Comparison of ENCODE assay signal across 36 cellular contexts in the genomic region with DNA sequence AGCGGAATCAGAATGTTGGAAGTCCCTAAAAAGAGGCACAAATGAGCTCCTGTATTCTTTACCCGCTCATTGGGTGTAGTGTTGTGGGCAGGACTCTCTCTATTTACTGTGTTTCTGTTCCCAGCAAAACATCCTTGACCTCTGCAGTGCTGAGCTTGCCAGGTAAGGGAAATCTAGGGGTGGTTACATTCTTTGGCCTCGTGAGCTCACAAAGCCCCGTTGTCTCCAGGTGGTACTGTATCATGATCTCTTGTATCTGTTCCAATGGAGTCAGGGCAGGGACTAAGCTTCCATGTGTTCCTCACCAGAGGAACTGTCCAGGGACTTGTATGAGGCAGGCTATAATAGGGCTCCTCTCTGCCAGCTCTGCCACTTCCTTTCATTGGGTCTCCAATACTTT. TPM values are rescaled to one million over a fixed set of nuclear protein-coding genes. Genes with fewer than 3 reads are reported as not detected.
"Had no signal": no experiment of that assay in that cellular context is flagged by ENCODE, and none has a peak within 500 bp of the region (broad histone marks: within the 10 kb centered on the region; RNA-seq: fewer than 3 reads in every experiment).

No MANE protein-coding gene starts in this region.

- DNase-seq: natural killer cell; occipital lobe; ovary; posterior cingulate gyrus; psoas muscle; right cardiac atrium; spleen; stimulated activated CD4-positive, alpha-beta T cell treated with anti-CD3 and anti-CD28 coated beads, Interleukin-12 subunit alpha, Interleukin-12 subunit beta, amount 100 ng/mL, for 4 hours; stimulated activated CD4-positive, alpha-beta T cell treated with anti-CD3 and anti-CD28 coated beads, Interleukin-1b, Interleukin-23, amount 100 ng/mL, for 48 hours; stimulated activated CD4-positive, alpha-beta T cell treated with anti-CD3 and anti-CD28 coated beads, Interleukin-4, amount 100 ng/mL, for 1 hour; stimulated activated CD4-positive, alpha-beta T cell treated with anti-CD3 and anti-CD28 coated beads, Interleukin-4, amount 100 ng/mL, for 4 hours; stimulated activated CD8-positive, alpha-beta memory T cell treated with anti-CD3 and anti-CD28 coated beads, Interleukin-4, amount 100 ng/mL, for 48 hours; stimulated activated naive CD4-positive, alpha-beta T cell; stimulated activated naive CD8-positive, alpha-beta T cell treated with anti-CD3 and anti-CD28 coated beads, Interleukin-15, amount 100 ng/mL, for 72 hours; stimulated activated naive CD8-positive, alpha-beta T cell treated with anti-CD3 and anti-CD28 coated beads, Interleukin-15, Interleukin-2, amounts not matched to agents 100 U/mL and 50 U/mL, for 24 hours; substantia nigra; testis; tibial artery; transverse colon; upper lobe of right lung; uterus had no signal

- H3K9me3 ChIP-seq: ovary, psoas muscle, spleen, suprapubic skin, testis, tibial artery, transverse colon, upper lobe of right lung, uterus had no signal

- H3K9me3 Mint-ChIP-seq: natural killer cell; neural progenitor cell; stimulated activated memory B cell treated with anti-CD40 and anti-IgM and Interleukin-4, amounts not matched to agents 10 μg/mL and 1 μg/mL and 100 μg/mL, for 72 hours; stimulated activated naive CD8-positive, alpha-beta T cell treated with anti-CD3 and anti-CD28 coated beads, Interleukin-15, amount 100 ng/mL, for 72 hours; type B pancreatic cell had no signal

- H3K27ac Mint-ChIP-seq: natural killer cell; nephron; neural progenitor cell; progenitor cell of endocrine pancreas; stimulated activated memory B cell treated with anti-CD40 and anti-IgM and Interleukin-4, amounts not matched to agents 10 μg/mL and 1 μg/mL and 100 μg/mL, for 72 hours; type B pancreatic cell had no signal

- H3K79me2 ChIP-seq: parathyroid adenoma had no signal

- H3K36me3 ChIP-seq: neural progenitor cell, ovary, spleen, suprapubic skin, tibial artery, transverse colon, upper lobe of right lung, uterus had no signal

- H3K4me3 Mint-ChIP-seq: natural killer cell; nephron; neural progenitor cell; stimulated activated memory B cell treated with anti-CD40 and anti-IgM and Interleukin-4, amounts not matched to agents 10 μg/mL and 1 μg/mL and 100 μg/mL, for 72 hours; stimulated activated naive CD8-positive, alpha-beta T cell treated with anti-CD3 and anti-CD28 coated beads, Interleukin-15, amount 100 ng/mL, for 72 hours; type B pancreatic cell had no signal

- H3K36me3 Mint-ChIP-seq: natural killer cell; neural progenitor cell; stimulated activated memory B cell treated with anti-CD40 and anti-IgM and Interleukin-4, amounts not matched to agents 10 μg/mL and 1 μg/mL and 100 μg/mL, for 72 hours; type B pancreatic cell had no signal

- H3K9ac ChIP-seq: neural progenitor cell, parathyroid adenoma had no signal

- ATAC-seq: natural killer cell; psoas muscle; right cardiac atrium; sciatic nerve; stimulated activated memory B cell treated with anti-CD40 and anti-IgM and Interleukin-4, amounts not matched to agents 10 μg/mL and 1 μg/mL and 100 μg/mL, for 72 hours; stimulated activated naive CD8-positive, alpha-beta T cell treated with anti-CD3 and anti-CD28 coated beads, Interleukin-15, Interleukin-2, amounts not matched to agents 100 U/mL and 50 U/mL, for 24 hours; upper lobe of right lung had no signal

- H3K27me3 ChIP-seq: ovary, suprapubic skin, testis had no signal

- H3K4me2 ChIP-seq: neural progenitor cell, smooth muscle cell had no signal

- H3K27ac ChIP-seq: neural progenitor cell, ovary, parathyroid adenoma, psoas muscle, skin epidermis, spleen, suprapubic skin, testis, tibial artery, transverse colon, upper lobe of right lung, uterus had no signal

- H3K4me1 ChIP-seq: parathyroid adenoma, psoas muscle, testis, upper lobe of right lung, uterus had no signal

- H3K4me3 ChIP-seq: neural progenitor cell, ovary, psoas muscle, skin epidermis, smooth muscle cell, spleen, suprapubic skin, testis, tibial artery, transverse colon, upper lobe of right lung, uterus had no signal

- H2AFZ ChIP-seq: neural progenitor cell, parathyroid adenoma had no signal

RNA-seq across cellular contexts. Expression of a gene that starts 11.8 kb away (rescaled TPM):
- total RNA-seq: natural killer cell, occipital lobe, osteoblast, ovary, progenitor cell of endocrine pancreas, psoas muscle, renal cortical epithelial cell, right cardiac atrium, sciatic nerve, smooth muscle cell, spleen, suprapubic skin, testis, transverse colon, upper lobe of right lung, urinary bladder, uterus had no signal
- polyA plus RNA-seq: neural cell, ovary, psoas muscle, right cardiac atrium, smooth muscle cell, spleen, thymus, urinary bladder had no signal

RNA-seq across cellular contexts. Expression of a gene that starts 23.6 kb away (rescaled TPM):
- total RNA-seq: natural killer cell, occipital lobe, osteoblast, ovary, progenitor cell of endocrine pancreas, psoas muscle, renal cortical epithelial cell, right cardiac atrium, sciatic nerve, smooth muscle cell, spleen, suprapubic skin, testis, transverse colon, upper lobe of right lung, urinary bladder, uterus had no signal
- polyA plus RNA-seq: neural cell, ovary, psoas muscle, right cardiac atrium, smooth muscle cell, spleen, thymus, urinary bladder had no signal

RNA-seq across cellular contexts. Expression of a gene that starts 34.5 kb away (rescaled TPM):
- total RNA-seq: natural killer cell, occipital lobe, osteoblast, ovary, progenitor cell of endocrine pancreas, psoas muscle, renal cortical epithelial cell, right cardiac atrium, sciatic nerve, smooth muscle cell, spleen, suprapubic skin, testis, transverse colon, upper lobe of right lung, urinary bladder, uterus had no signal
- polyA plus RNA-seq: neural cell, ovary, psoas muscle, right cardiac atrium, smooth muscle cell, spleen, thymus, urinary bladder had no signal

RNA-seq across cellular contexts. Expression of a gene that starts 44.7 kb away (rescaled TPM):
- total RNA-seq: natural killer cell, occipital lobe, osteoblast, ovary, progenitor cell of endocrine pancreas, psoas muscle, renal cortical epithelial cell, right cardiac atrium, sciatic nerve, smooth muscle cell, spleen, suprapubic skin, testis, transverse colon, upper lobe of right lung, urinary bladder, uterus had no signal
- polyA plus RNA-seq: neural cell, ovary, right cardiac atrium, smooth muscle cell, spleen, thymus, urinary bladder had no signal

RNA-seq across cellular contexts. Expression of a gene that starts 49.6 kb away (rescaled TPM):
- total RNA-seq: natural killer cell, occipital lobe, osteoblast, ovary, progenitor cell of endocrine pancreas, psoas muscle, renal cortical epithelial cell, right cardiac atrium, sciatic nerve, smooth muscle cell, spleen, suprapubic skin, testis, transverse colon, upper lobe of right lung, urinary bladder, uterus had no signal
- polyA plus RNA-seq: neural cell, ovary, psoas muscle, right cardiac atrium, smooth muscle cell, spleen, thymus, urinary bladder had no signal
